In genomic region chr14:103628684-103629502, GRCh38 we compare ENCODE assay signal across 8 cellular contexts. TPM values are rescaled to one million over a fixed set of nuclear protein-coding genes. Genes with fewer than 3 reads are reported as not detected.
DNase-seq lines count a peak whose midpoint lies in the region; ATAC-seq and TF ChIP-seq lines count a peak whose summit lies in the region.

TSS of gene KLC1 (plus strand) at chr14:103629211. CDS start at chr14:103654565, 25,354 bp downstream.

- DNase-seq in AG04450 (ENCODE audit: low read depth, low spot score) (no peak), NCI-H774 (lab: John Stamatoyannopoulos, UW) (peak; percentile 68), endothelial cell (ENCODE audit: low spot score) (peak; percentile 81), midbrain (lab: John Stamatoyannopoulos, UW) (peak; percentile 86)
- peak; percentile 86 for DNase-seq in activated CD8-positive, alpha-beta memory T cell treated with anti-CD3 and anti-CD28 coated beads, Interleukin-2, amount 50 U/mL, for 4 hours
- DNase-seq in stimulated activated CD8-positive, alpha-beta memory T cell treated with anti-CD3 and anti-CD28 coated beads, Interleukin-15, amount 100 ng/mL, for 48 hours (ENCODE audit: low read depth in 2 of 2), result peak; percentile 75 to 77

- no peaks in the 10 kb centered on the region for H3K36me3 Mint-ChIP-seq in endothelial cell (ENCODE audit: low read depth, unreplicated experiment)

- H3K27ac Mint-ChIP-seq in endothelial cell (ENCODE audit: unreplicated experiment), result peak within 1 kb of the TSS; percentile 84

- no peaks in the 10 kb centered on the region for H3K9me3 Mint-ChIP-seq in endothelial cell (ENCODE audit: unreplicated experiment)

- TF ChIP-seq CTCF in AG04450 (IDR thresholded peaks at IDR 0.05; ENCODE audit: low read depth, low read length) (no peak), endothelial cell (IDR thresholded peaks at IDR 0.05; ENCODE audit: unreplicated experiment) (no peak)

- peaks cover 8% of the 10 kb centered on the region for H3K4me1 Mint-ChIP-seq in endothelial cell (ENCODE audit: unreplicated experiment)

- CTCF ChIA-PET in AG04450 (lab: Charles Lee), result interaction anchor here (0.6 kb wide), 1 partner anchor 57 kb away, joined by 3 read pairs; no protein-coding TSS in a partner anchor

- ATAC-seq in GM18861 (IDR thresholded peaks at IDR 0.05; ENCODE audit: unreplicated experiment) (peak; percentile 44), HG03103 (IDR thresholded peaks at IDR 0.05; ENCODE audit: low read depth, unreplicated experiment) (peak; percentile 42)

- H3K27me3 Mint-ChIP-seq in endothelial cell (ENCODE audit: unreplicated experiment), result peaks cover 11% of the 10 kb centered on the region

- H3K27ac ChIP-seq in AG04450 (ENCODE audit: low read depth, low read length), result peak within 1 kb of the TSS; percentile 95

- peaks cover 3% of the 10 kb centered on the region; the same call in 1 of the 2 replicates for H3K9me3 ChIP-seq in AG04450 (ENCODE audit: control insufficient read depth, insufficient read depth, low read length)

- H3K4me3 ChIP-seq in AG04450 (ENCODE audit: low read depth, low read length), result peak within 1 kb of the TSS; percentile 83

- H3K27me3 ChIP-seq in AG04450 (ENCODE audit: control insufficient read depth, insufficient read depth, low read length), result no peaks in the 10 kb centered on the region

- POLR2A ChIA-PET in AG04450 (lab: Yijun Ruan, JAX), result interaction anchor here (0.6 to 1.4 kb wide), 5 partner anchors 22 to 1312 kb away, joined by 4 to 7 read pairs (median 4); no protein-coding TSS in a partner anchor

- peak within 1 kb of the TSS; percentile 93 for H3K4me3 Mint-ChIP-seq in endothelial cell (ENCODE audit: unreplicated experiment)

RNA-seq across cellular contexts. Expression of gene KLC1, which starts in this region (rescaled TPM):
- 126 and 160 TPM in 2 replicates for polyA plus RNA-seq in AG04450 (2011; rRNA removed)
- 134 and 150 TPM in 2 replicates for polyA minus RNA-seq in AG04450 (2011; rRNA and poly(A)+ RNA removed)
- total RNA-seq in endothelial cell (ENCODE audit: unreplicated experiment), result 220 TPM
